In genomic region chr2:6972067-6972710, GRCh38 we compare ENCODE assay signal across 24 cellular contexts. TPM values are rescaled to one million over a fixed set of nuclear protein-coding genes. Genes with fewer than 3 reads are reported as not detected.
A peak's percentile ranks its signal among the peaks of the same experiment; 100 is the strongest.
DNase-seq lines count a peak whose midpoint lies in the region; ATAC-seq and TF ChIP-seq lines count a peak whose summit lies in the region.
"Had no signal": no experiment of that assay in that cellular context is flagged by ENCODE, and none has a peak within 500 bp of the region (broad histone marks: within the 10 kb centered on the region; RNA-seq: fewer than 3 reads in every experiment).

No MANE protein-coding gene starts in this region.

- H3K4me1 Mint-ChIP-seq in WTC11 (no peaks in the 10 kb centered on the region), mesothelial cell of epicardium (peaks cover 21% of the 10 kb centered on the region), T-helper 17 cell (peaks cover 5% of the 10 kb centered on the region)

- no peak overlapping the region for H3K4me3 ChIP-seq in coronary artery
- H3K4me3 ChIP-seq: GM23338 had no signal

- H3K4me3 Mint-ChIP-seq in WTC11, result no peak overlapping the region
- no peak overlapping the region for H3K4me3 Mint-ChIP-seq in mesothelial cell of epicardium
- H3K4me3 Mint-ChIP-seq in T-helper 17 cell, result no peak overlapping the region
- H3K4me3 Mint-ChIP-seq: CD4-positive, alpha-beta memory T cell; GM23338; H9 had no signal

- H3K9me3 ChIP-seq in T-helper 17 cell (ENCODE audit: control insufficient read depth, low read length, poor library complexity, severe bottlenecking), result no peaks in the 10 kb centered on the region

- no peak for TF ChIP-seq CTCF in WTC11 (IDR thresholded peaks at IDR 0.05)
- no peak for TF ChIP-seq CTCF in coronary artery (IDR thresholded peaks at IDR 0.05)
- TF ChIP-seq CTCF in mesothelial cell of epicardium (IDR thresholded peaks at IDR 0.05; ENCODE audit: unreplicated experiment), result no peak

- CTCF ChIA-PET in WTC11 (lab: Charles Lee), result no interaction called here

- H3K9me3 Mint-ChIP-seq in WTC11, result peaks cover 3% of the 10 kb centered on the region; the same call in 1 of the 2 replicates
- H3K9me3 Mint-ChIP-seq in mesothelial cell of epicardium, result no peaks in the 10 kb centered on the region

- POLR2A ChIA-PET in WTC11 (lab: Charles Lee), result no interaction called here

- DNase-seq in WTC11 (ENCODE audit: low spot score), result no peak
- DNase-seq in coronary artery (ENCODE audit: low spot score), result peak; percentile 17
- no peak for DNase-seq in mesothelial cell of epicardium (ENCODE audit: low spot score in 2 of 2, unreplicated experiment in 2 of 2)
- DNase-seq in putamen (ENCODE audit: low spot score), result peak; percentile 75
- DNase-seq in T-helper 17 cell, result no peak
- no peak for DNase-seq in NCI-H748 (lab: John Stamatoyannopoulos, UW; ENCODE audit: unreplicated experiment)
- no peak for DNase-seq in kidney glomerular epithelial cell (lab: John Stamatoyannopoulos, UW)
- DNase-seq: C1 segment of cervical spinal cord; CD4-positive, alpha-beta memory T cell; COR-L47; DMS53; H9; KBM-7; MV-4-11; NCI-H1105; NCI-H1436 treated with DMSO at 0.1 percent for 48 hours; NCI-H1930; NCI-H2107; NCI-H446; NCI-H526; Right ventricle myocardium superior; RPMI8226 had no signal

- H3K36me3 Mint-ChIP-seq in WTC11 (peaks cover 4% of the 10 kb centered on the region; the same call in 1 of the 2 replicates), mesothelial cell of epicardium (peaks cover 25% of the 10 kb centered on the region), T-helper 17 cell (ENCODE audit: low read depth) (peaks cover 6% of the 10 kb centered on the region)

- 0 out of 2 replicates have a peak overlapping the region, but pooled peaks have one; percentile 29 for H3K27ac Mint-ChIP-seq in WTC11
- peak overlapping the region; percentile 11 for H3K27ac Mint-ChIP-seq in mesothelial cell of epicardium
- H3K27ac Mint-ChIP-seq in T-helper 17 cell, result no peak overlapping the region
- H3K27ac Mint-ChIP-seq: CD4-positive, alpha-beta memory T cell; GM23338 had no signal

- H3K27me3 Mint-ChIP-seq in WTC11 (ENCODE audit: low read depth), result no peaks in the 10 kb centered on the region
- H3K27me3 Mint-ChIP-seq in mesothelial cell of epicardium (ENCODE audit: low read depth), result no peaks in the 10 kb centered on the region
- no peaks in the 10 kb centered on the region for H3K27me3 Mint-ChIP-seq in T-helper 17 cell
- H3K27me3 Mint-ChIP-seq: CD4-positive, alpha-beta memory T cell had no signal

- ATAC-seq in WTC11, result no peak
- ATAC-seq in T-helper 17 cell, result no peak
- no peak for ATAC-seq in GM18519 (IDR thresholded peaks at IDR 0.05; ENCODE audit: low FRiP score, unreplicated experiment)
- ATAC-seq: GM23338 had no signal

- no peak overlapping the region for H3K27ac ChIP-seq in coronary artery

TF ChIP-seq in WTC11, 78 proteins besides CTCF, POLR2A, EP300 and RAD21:
- no peak for TF ChIP-seq NFYB (CRISPR knock-in tag; conservative IDR thresholded peaks at IDR 0.05; ENCODE audit: low read depth)
- no peak for TF ChIP-seq TCF7 (CRISPR knock-in tag; IDR thresholded peaks at IDR 0.05; ENCODE audit: low read depth)
- TF ChIP-seq ZNF671 (CRISPR knock-in tag; IDR thresholded peaks at IDR 0.05), result no peak
- no peak for TF ChIP-seq NFATC4 (CRISPR knock-in tag; IDR thresholded peaks at IDR 0.05)
- no peak for TF ChIP-seq NR1H2 (CRISPR knock-in tag; IDR thresholded peaks at IDR 0.05)
- TF ChIP-seq ZNF219 (CRISPR knock-in tag; IDR thresholded peaks at IDR 0.05; ENCODE audit: borderline replicate concordance), result no peak
- no peak for TF ChIP-seq FOXK1 (CRISPR knock-in tag; IDR thresholded peaks at IDR 0.05)
- no peak for TF ChIP-seq E2F5 (CRISPR knock-in tag; IDR thresholded peaks at IDR 0.05)
- no peak for TF ChIP-seq ARID4B (CRISPR knock-in tag; IDR thresholded peaks at IDR 0.05; ENCODE audit: borderline replicate concordance)
- TF ChIP-seq PRRX2 (CRISPR knock-in tag; IDR thresholded peaks at IDR 0.05), result no peak
- TF ChIP-seq GRHL2 (CRISPR knock-in tag; IDR thresholded peaks at IDR 0.05; ENCODE audit: insufficient replicate concordance, severe bottlenecking), result no peak
- no peak for TF ChIP-seq ZBTB43 (CRISPR knock-in tag; IDR thresholded peaks at IDR 0.05)
- no peak for TF ChIP-seq CDX4 (CRISPR knock-in tag; IDR thresholded peaks at IDR 0.05; ENCODE audit: borderline replicate concordance)

RNA-seq across cellular contexts. Expression of gene RNF144A, which starts 55.0 kb away (rescaled TPM):
- total RNA-seq in WTC11 (2021) (12.5 to 13.6 TPM (median 12.8 TPM) in 3 replicates), mesothelial cell of epicardium (52.3 to 54.4 TPM (median 52.8 TPM) in 3 replicates), T-helper 17 cell (10 to 100 TPM; 15.1 to 21.4 TPM)

Comparison
In these comparisons a context has a peak if more than half of its experiments do, and no peak if none do; other contexts are left out.
1. DNase-seq: peak in coronary artery (single experiment) and putamen (single experiment); none in WTC11 (single experiment), mesothelial cell of epicardium (0 of 2), T-helper 17 cell (0 of 3), NCI-H748 (single experiment) and kidney glomerular epithelial cell (single experiment).